In the genomic region with DNA sequence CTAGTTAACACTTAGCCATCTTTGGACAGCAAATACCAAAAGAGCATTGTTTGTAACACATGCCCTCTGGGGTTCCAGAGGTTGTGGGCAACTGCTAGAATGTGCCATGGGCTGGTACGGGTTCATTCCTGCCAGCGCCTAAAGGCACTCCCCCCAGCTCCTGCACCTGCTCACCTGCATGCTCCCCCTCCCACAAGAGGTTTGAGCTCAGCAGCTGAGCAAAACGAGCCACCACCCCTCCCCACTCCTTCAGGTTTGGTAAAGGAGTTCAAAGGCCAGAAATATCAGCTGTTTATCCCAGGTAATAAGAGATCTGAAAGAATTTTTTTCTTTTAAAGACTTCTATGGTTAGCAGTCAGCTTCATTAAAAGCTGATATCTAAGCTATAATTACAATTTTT, we compare ENCODE assay signal across 20 cellular contexts. TPM values are rescaled to one million over a fixed set of nuclear protein-coding genes. Genes with fewer than 3 reads are reported as not detected.
"Had no signal": no experiment of that assay in that cellular context is flagged by ENCODE, and none has a peak within 500 bp of the region (broad histone marks: within the 10 kb centered on the region; RNA-seq: fewer than 3 reads in every experiment).

No MANE protein-coding gene starts in this region.

- ATAC-seq: Panc1, PC-3 had no signal

- H3K27ac ChIP-seq: RWPE1 had no signal

- H3K9me3 ChIP-seq: SK-N-SH had no signal

- DNase-seq: KBM-7, NCI-H1092, NCI-H1436, NCI-H187, NCI-H2029, NCI-H2081 treated with DMSO at 0.1 percent for 48 hours, NCI-H2171, NCI-H226, NCI-H446, NCI-H510A, NCI-H524 treated with DMSO at 0.1 percent for 48 hours, NCI-H69, NCI-H774, PC-3, SHP77, SK-N-SH, T-helper 1 cell had no signal

- H3K9ac ChIP-seq: SK-N-SH had no signal

- H3K4me2 ChIP-seq: SK-N-SH had no signal

RNA-seq across cellular contexts. Expression of a gene that starts 53.5 kb away (rescaled TPM):
- total RNA-seq: HT-29 had no signal
